In genomic region chr20:57566399-57566798, GRCh38 we compare ENCODE assay signal across 33 cellular contexts. TPM values are rescaled to one million over a fixed set of nuclear protein-coding genes. Genes with fewer than 3 reads are reported as not detected.
"Had no signal": no experiment of that assay in that cellular context is flagged by ENCODE, and none has a peak within 500 bp of the region (broad histone marks: within the 10 kb centered on the region; RNA-seq: fewer than 3 reads in every experiment).

No MANE protein-coding gene starts in this region.

- H3K27ac ChIP-seq: coronary artery, esophagus muscularis mucosa, foreskin keratinocyte, gastroesophageal sphincter, heart left ventricle, left ventricle myocardium inferior, lower lobe of right lung, pancreas, prostate gland, right atrium auricular region, sigmoid colon, stomach, testis, tibial artery, upper lobe of left lung had no signal

- ATAC-seq: foreskin keratinocyte; gastroesophageal sphincter; heart left ventricle; lower lobe of right lung; natural killer cell; pancreas; stimulated activated effector memory CD8-positive, alpha-beta T cell treated with anti-CD3 and anti-CD28 coated beads, Interleukin-12 subunit alpha, Interleukin-12 subunit beta, amount 100 ng/mL, for 72 hours had no signal

- H3K4me1 ChIP-seq: esophagus muscularis mucosa, foreskin keratinocyte, heart left ventricle, lower lobe of right lung, prostate gland, right atrium auricular region, sigmoid colon, testis, upper lobe of left lung had no signal

- H3K36me3 ChIP-seq: esophagus muscularis mucosa, gastroesophageal sphincter, heart left ventricle, left ventricle myocardium inferior, lower lobe of right lung, pancreas, prostate gland, right atrium auricular region, sigmoid colon, stomach, tibial artery, upper lobe of left lung had no signal

- H3K4me3 ChIP-seq: coronary artery, esophagus muscularis mucosa, gastroesophageal sphincter, heart left ventricle, left ventricle myocardium inferior, lower lobe of right lung, pancreas, prostate gland, right atrium auricular region, sigmoid colon, stomach, testis, tibial artery, upper lobe of left lung had no signal

- H3K27me3 ChIP-seq: gastroesophageal sphincter, pancreas, right atrium auricular region, testis, upper lobe of left lung had no signal

- DNase-seq: dermis blood vessel endothelial cell; effector memory CD4-positive, alpha-beta T cell; foreskin keratinocyte; heart left ventricle; hippocampal formation; kidney glomerular epithelial cell; left colon; left ventricle myocardium inferior; lower lobe of right lung; natural killer cell; occipital lobe; pancreas; sigmoid colon; stimulated activated CD4-positive, alpha-beta T cell treated with anti-CD3 and anti-CD28 coated beads, Interleukin-2, amount 100 ng/mL, for 24 hours; stimulated activated CD4-positive, alpha-beta T cell treated with anti-CD3 and anti-CD28 coated beads, Interleukin-4, amount 100 ng/mL, for 24 hours; stimulated activated naive CD4-positive, alpha-beta T cell treated with Interleukin-2 at 50 U/mL for 16 hours; stomach; substantia nigra; testis; tibial artery; upper lobe of left lung had no signal

- H3K9me3 ChIP-seq: esophagus muscularis mucosa, gastroesophageal sphincter, heart left ventricle, left ventricle myocardium inferior, lower lobe of right lung, pancreas, prostate gland, right atrium auricular region, sigmoid colon, stomach, testis, tibial artery, upper lobe of left lung had no signal

RNA-seq across cellular contexts. Expression of gene PCK1, which starts 5.5 kb away (rescaled TPM):
- total RNA-seq: dermis blood vessel endothelial cell, endothelial cell of umbilical vein, epithelial cell of proximal tubule, foreskin keratinocyte, lower lobe of right lung, natural killer cell had no signal
- polyA plus RNA-seq: endothelial cell of umbilical vein, fibroblast of lung, foreskin keratinocyte had no signal

RNA-seq across cellular contexts. Expression of gene CTCFL, which starts 41.5 kb away (rescaled TPM):
- total RNA-seq: cerebellum, dermis blood vessel endothelial cell, endothelial cell of umbilical vein, esophagus muscularis mucosa, fibroblast of lung, foreskin keratinocyte, gastroesophageal sphincter, heart left ventricle, left colon, left ventricle myocardium inferior, lower lobe of right lung, natural killer cell, occipital lobe, right atrium auricular region, skeletal muscle tissue, stomach had no signal
- polyA plus RNA-seq: endothelial cell of umbilical vein, fibroblast of lung, foreskin keratinocyte, heart left ventricle, neural cell, pancreas, sigmoid colon, stomach had no signal

RNA-seq across cellular contexts. Expression of gene ZBP1, which starts 53.8 kb away (rescaled TPM):
- total RNA-seq: dermis blood vessel endothelial cell, endothelial cell of umbilical vein, epithelial cell of proximal tubule, fibroblast of lung, foreskin keratinocyte, left ventricle myocardium inferior, occipital lobe, right atrium auricular region, stomach had no signal
- polyA plus RNA-seq: endothelial cell of umbilical vein, fibroblast of lung, neural cell had no signal
